Comparison of ENCODE assay signal across 1 cellular context in the genomic region with DNA sequence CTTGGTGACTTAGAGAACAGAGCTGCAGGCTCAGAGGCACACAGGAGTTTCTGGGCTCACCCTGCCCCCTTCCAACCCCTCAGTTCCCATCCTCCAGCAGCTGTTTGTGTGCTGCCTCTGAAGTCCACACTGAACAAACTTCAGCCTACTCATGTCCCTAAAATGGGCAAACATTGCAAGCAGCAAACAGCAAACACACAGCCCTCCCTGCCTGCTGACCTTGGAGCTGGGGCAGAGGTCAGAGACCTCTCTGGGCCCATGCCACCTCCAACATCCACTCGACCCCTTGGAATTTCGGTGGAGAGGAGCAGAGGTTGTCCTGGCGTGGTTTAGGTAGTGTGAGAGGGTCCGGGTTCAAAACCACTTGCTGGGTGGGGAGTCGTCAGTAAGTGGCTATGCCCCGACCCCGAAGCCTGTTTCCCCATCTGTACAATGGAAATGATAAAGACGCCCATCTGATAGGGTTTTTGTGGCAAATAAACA.
TF ChIP-seq lines count a peak whose summit lies in the region.

No MANE protein-coding gene starts in this region.

TF ChIP-seq in HepG2, 621 proteins besides CTCF, POLR2A, EP300 and RAD21 (continued from another document and continues in another):
- TF ChIP-seq FOXK1 (CRISPR knock-in tag; IDR thresholded peaks at IDR 0.05; ENCODE audit: borderline replicate concordance, low read depth) (peak; percentile 94; the same call in 1 of the 2 replicates), ZNF678 (CRISPR knock-in tag; IDR thresholded peaks at IDR 0.05) (no peak), E2F1 (CRISPR knock-in tag; IDR thresholded peaks at IDR 0.05) (no peak), HCFC1 (IDR thresholded peaks at IDR 0.05; ENCODE audit: low read depth, low read length) (no peak), ZNF607 (CRISPR knock-in tag; IDR thresholded peaks at IDR 0.05; ENCODE audit: borderline replicate concordance) (no peak), ELF3 (CRISPR knock-in tag; IDR thresholded peaks at IDR 0.05) (peak; percentile 89), CCDC6 (CRISPR knock-in tag; IDR thresholded peaks at IDR 0.05) (peak; percentile 78; the same call in 1 of the 2 replicates), SIX4 (CRISPR knock-in tag; IDR thresholded peaks at IDR 0.05) (no peak; the same call in 1 of the 2 replicates), ZNF235 (CRISPR knock-in tag; IDR thresholded peaks at IDR 0.05; ENCODE audit: borderline replicate concordance) (no peak), ZNF790 (CRISPR knock-in tag; IDR thresholded peaks at IDR 0.05; ENCODE audit: borderline replicate concordance) (no peak), SNAPC4 (CRISPR knock-in tag; IDR thresholded peaks at IDR 0.05) (no peak), NFE2L2 (IDR thresholded peaks at IDR 0.05; ENCODE audit: low read length) (peak; percentile 22; the same call in 1 of the 2 replicates), ZNF317 (CRISPR knock-in tag; IDR thresholded peaks at IDR 0.05) (peak; percentile 71; the same call in 1 of the 2 replicates), ZNF343 (CRISPR knock-in tag; IDR thresholded peaks at IDR 0.05) (no peak), FOXA3 (CRISPR knock-in tag; IDR thresholded peaks at IDR 0.05) (peak; percentile 97), RBFOX2 (IDR thresholded peaks at IDR 0.05; ENCODE audit: low read depth, low read length) (peak; percentile 70), CHD2 (IDR thresholded peaks at IDR 0.05; ENCODE audit: low read depth, low read length) (peak; percentile 81), ZNF121 (CRISPR knock-in tag; IDR thresholded peaks at IDR 0.05) (peak; percentile 78; the same call in 1 of the 2 replicates), MTA1 (CRISPR knock-in tag; IDR thresholded peaks at IDR 0.05; ENCODE audit: borderline replicate concordance) (peak; percentile 99), ZNF788 (CRISPR knock-in tag; IDR thresholded peaks at IDR 0.05; ENCODE audit: borderline replicate concordance) (peak; percentile 81; the same call in 1 of the 2 replicates), SUZ12 (IDR thresholded peaks at IDR 0.05; ENCODE audit: low read depth, low read length) (no peak), MEF2D (CRISPR knock-in tag; IDR thresholded peaks at IDR 0.05) (peak; percentile 94), EED (CRISPR knock-in tag; IDR thresholded peaks at IDR 0.05) (no peak), ARID2 (CRISPR knock-in tag; IDR thresholded peaks at IDR 0.05; ENCODE audit: borderline replicate concordance) (0 out of 2 replicates have a peak, but pooled peaks have one; percentile 39), ZNF883 (CRISPR knock-in tag; IDR thresholded peaks at IDR 0.05; ENCODE audit: not compliant biosample characterization) (no peak), RNF219 (CRISPR knock-in tag; IDR thresholded peaks at IDR 0.05) (no peak; the same call in 1 of the 2 replicates), SMC3 (IDR thresholded peaks at IDR 0.05; ENCODE audit: low read length) (peak; percentile 51; the same call in 1 of the 2 replicates), ZNF274 (CRISPR knock-in tag; IDR thresholded peaks at IDR 0.05) (peak; percentile 37; the same call in 1 of the 2 replicates), ZNF138 (CRISPR knock-in tag; IDR thresholded peaks at IDR 0.05; ENCODE audit: low read depth) (no peak; the same call in 1 of the 2 replicates)
- TF ChIP-seq, protein P1, sequence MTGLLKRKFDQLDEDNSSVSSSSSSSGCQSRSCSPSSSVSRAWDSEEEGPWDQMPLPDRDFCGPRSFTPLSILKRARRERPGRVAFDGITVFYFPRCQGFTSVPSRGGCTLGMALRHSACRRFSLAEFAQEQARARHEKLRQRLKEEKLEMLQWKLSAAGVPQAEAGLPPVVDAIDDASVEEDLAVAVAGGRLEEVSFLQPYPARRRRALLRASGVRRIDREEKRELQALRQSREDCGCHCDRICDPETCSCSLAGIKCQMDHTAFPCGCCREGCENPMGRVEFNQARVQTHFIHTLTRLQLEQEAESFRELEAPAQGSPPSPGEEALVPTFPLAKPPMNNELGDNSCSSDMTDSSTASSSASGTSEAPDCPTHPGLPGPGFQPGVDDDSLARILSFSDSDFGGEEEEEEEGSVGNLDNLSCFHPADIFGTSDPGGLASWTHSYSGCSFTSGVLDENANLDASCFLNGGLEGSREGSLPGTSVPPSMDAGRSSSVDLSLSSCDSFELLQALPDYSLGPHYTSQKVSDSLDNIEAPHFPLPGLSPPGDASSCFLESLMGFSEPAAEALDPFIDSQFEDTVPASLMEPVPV (CRISPR knock-in tag; IDR thresholded peaks at IDR 0.05): peak; percentile 86
- TF ChIP-seq, protein P2, sequence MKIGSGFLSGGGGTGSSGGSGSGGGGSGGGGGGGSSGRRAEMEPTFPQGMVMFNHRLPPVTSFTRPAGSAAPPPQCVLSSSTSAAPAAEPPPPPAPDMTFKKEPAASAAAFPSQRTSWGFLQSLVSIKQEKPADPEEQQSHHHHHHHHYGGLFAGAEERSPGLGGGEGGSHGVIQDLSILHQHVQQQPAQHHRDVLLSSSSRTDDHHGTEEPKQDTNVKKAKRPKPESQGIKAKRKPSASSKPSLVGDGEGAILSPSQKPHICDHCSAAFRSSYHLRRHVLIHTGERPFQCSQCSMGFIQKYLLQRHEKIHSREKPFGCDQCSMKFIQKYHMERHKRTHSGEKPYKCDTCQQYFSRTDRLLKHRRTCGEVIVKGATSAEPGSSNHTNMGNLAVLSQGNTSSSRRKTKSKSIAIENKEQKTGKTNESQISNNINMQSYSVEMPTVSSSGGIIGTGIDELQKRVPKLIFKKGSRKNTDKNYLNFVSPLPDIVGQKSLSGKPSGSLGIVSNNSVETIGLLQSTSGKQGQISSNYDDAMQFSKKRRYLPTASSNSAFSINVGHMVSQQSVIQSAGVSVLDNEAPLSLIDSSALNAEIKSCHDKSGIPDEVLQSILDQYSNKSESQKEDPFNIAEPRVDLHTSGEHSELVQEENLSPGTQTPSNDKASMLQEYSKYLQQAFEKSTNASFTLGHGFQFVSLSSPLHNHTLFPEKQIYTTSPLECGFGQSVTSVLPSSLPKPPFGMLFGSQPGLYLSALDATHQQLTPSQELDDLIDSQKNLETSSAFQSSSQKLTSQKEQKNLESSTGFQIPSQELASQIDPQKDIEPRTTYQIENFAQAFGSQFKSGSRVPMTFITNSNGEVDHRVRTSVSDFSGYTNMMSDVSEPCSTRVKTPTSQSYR (CRISPR knock-in tag; IDR thresholded peaks at IDR 0.05; ENCODE audit: borderline replicate concordance): peak; percentile 99
- TF ChIP-seq, protein P3, sequence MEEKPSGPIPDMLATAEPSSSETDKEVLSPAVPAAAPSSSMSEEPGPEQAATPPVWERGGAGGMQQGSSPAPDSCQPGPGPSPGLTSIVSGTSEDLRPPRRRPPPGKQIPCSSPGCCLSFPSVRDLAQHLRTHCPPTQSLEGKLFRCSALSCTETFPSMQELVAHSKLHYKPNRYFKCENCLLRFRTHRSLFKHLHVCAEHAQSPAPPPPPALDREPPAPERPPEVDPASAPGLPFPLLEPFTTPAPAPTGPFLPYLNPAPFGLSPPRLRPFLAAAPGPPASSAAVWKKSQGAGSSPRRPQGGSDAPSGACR (CRISPR knock-in tag; IDR thresholded peaks at IDR 0.05): peak; percentile 92
- TF ChIP-seq, protein P4, sequence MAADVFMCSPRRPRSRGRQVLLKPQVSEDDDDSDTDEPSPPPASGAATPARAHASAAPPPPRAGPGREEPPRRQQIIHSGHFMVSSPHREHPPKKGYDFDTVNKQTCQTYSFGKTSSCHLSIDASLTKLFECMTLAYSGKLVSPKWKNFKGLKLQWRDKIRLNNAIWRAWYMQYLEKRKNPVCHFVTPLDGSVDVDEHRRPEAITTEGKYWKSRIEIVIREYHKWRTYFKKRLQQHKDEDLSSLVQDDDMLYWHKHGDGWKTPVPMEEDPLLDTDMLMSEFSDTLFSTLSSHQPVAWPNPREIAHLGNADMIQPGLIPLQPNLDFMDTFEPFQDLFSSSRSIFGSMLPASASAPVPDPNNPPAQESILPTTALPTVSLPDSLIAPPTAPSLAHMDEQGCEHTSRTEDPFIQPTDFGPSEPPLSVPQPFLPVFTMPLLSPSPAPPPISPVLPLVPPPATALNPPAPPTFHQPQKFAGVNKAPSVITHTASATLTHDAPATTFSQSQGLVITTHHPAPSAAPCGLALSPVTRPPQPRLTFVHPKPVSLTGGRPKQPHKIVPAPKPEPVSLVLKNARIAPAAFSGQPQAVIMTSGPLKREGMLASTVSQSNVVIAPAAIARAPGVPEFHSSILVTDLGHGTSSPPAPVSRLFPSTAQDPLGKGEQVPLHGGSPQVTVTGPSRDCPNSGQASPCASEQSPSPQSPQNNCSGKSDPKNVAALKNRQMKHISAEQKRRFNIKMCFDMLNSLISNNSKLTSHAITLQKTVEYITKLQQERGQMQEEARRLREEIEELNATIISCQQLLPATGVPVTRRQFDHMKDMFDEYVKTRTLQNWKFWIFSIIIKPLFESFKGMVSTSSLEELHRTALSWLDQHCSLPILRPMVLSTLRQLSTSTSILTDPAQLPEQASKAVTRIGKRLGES (CRISPR knock-in tag; IDR thresholded peaks at IDR 0.05; ENCODE audit: borderline replicate concordance): peak; percentile 18; the same call in 1 of the 2 replicates
- TF ChIP-seq, protein P5, sequence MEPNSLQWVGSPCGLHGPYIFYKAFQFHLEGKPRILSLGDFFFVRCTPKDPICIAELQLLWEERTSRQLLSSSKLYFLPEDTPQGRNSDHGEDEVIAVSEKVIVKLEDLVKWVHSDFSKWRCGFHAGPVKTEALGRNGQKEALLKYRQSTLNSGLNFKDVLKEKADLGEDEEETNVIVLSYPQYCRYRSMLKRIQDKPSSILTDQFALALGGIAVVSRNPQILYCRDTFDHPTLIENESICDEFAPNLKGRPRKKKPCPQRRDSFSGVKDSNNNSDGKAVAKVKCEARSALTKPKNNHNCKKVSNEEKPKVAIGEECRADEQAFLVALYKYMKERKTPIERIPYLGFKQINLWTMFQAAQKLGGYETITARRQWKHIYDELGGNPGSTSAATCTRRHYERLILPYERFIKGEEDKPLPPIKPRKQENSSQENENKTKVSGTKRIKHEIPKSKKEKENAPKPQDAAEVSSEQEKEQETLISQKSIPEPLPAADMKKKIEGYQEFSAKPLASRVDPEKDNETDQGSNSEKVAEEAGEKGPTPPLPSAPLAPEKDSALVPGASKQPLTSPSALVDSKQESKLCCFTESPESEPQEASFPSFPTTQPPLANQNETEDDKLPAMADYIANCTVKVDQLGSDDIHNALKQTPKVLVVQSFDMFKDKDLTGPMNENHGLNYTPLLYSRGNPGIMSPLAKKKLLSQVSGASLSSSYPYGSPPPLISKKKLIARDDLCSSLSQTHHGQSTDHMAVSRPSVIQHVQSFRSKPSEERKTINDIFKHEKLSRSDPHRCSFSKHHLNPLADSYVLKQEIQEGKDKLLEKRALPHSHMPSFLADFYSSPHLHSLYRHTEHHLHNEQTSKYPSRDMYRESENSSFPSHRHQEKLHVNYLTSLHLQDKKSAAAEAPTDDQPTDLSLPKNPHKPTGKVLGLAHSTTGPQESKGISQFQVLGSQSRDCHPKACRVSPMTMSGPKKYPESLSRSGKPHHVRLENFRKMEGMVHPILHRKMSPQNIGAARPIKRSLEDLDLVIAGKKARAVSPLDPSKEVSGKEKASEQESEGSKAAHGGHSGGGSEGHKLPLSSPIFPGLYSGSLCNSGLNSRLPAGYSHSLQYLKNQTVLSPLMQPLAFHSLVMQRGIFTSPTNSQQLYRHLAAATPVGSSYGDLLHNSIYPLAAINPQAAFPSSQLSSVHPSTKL (CRISPR knock-in tag; IDR thresholded peaks at IDR 0.05): peak; percentile 99
